Comparison of ENCODE assay signal across 9 cellular contexts in the genomic region with DNA sequence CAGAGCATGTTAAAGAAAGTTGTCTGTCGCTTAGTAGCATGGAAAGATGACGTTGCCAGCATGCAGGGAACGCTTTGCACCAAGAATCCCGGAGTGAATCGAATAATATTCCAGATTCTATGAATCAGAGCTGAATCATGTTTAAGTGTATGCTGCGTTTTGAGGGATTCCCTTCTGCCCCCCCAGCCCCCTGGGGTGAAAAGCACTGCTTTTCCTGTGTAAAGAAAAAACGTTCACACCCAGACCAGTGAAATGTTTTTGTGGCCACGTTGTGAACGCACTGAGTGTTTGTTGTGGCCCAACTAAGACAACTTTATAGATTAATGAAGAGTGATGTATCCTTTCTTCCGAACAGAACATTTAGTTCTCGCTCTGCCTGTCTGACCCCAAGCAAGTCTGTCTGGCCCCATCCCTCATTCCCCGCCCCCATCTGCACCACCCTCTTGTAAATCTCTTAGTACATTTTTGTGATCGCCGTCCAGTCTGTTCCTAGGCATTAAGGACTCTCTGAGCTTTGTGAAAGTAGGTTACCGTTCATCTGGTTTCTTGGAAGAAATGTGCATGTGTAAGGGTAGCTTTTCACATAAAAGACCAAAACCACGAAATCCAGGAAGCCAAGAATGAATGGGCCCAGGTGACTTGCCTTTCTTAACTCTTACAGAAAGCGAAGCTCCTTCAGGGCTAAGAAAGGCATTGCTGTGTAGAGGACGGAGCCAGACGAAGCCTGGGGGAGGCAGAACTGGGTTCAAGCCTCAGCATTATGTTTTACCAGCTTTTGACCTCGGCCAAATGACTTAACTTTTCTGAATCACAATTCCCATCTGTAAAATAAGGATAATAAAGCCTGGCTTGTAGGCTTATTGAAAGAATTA.
DNase-seq lines count a peak whose midpoint lies in the region; ATAC-seq and TF ChIP-seq lines count a peak whose summit lies in the region.
"Had no signal": no experiment of that assay in that cellular context is flagged by ENCODE, and none has a peak within 500 bp of the region (broad histone marks: within the 10 kb centered on the region; RNA-seq: fewer than 3 reads in every experiment).

No MANE protein-coding gene starts in this region.

- H3K9me3 Mint-ChIP-seq in CD8-positive, alpha-beta T cell = no peaks in the 10 kb centered on the region

- H3K4me1 ChIP-seq in CD8-positive, alpha-beta T cell (ENCODE audit: insufficient read depth, low read length) = peaks cover 11% of the 10 kb centered on the region
- no peaks in the 10 kb centered on the region for H3K4me1 ChIP-seq in effector memory CD4-positive, alpha-beta T cell (ENCODE audit: control insufficient read depth, insufficient read depth, low read length, poor library complexity, severe bottlenecking)
- H3K4me1 ChIP-seq in psoas muscle = peaks cover 70% of the 10 kb centered on the region

- H3K4me3 Mint-ChIP-seq in CD8-positive, alpha-beta T cell = no peak overlapping the region

- H3K27me3 ChIP-seq in CD8-positive, alpha-beta T cell (ENCODE audit: insufficient read depth, low read length) = no peaks in the 10 kb centered on the region
- H3K27me3 ChIP-seq in effector memory CD4-positive, alpha-beta T cell (replicated peaks; ENCODE audit: control insufficient read depth, insufficient read depth, low read length, poor library complexity, severe bottlenecking) = no peaks in the 10 kb centered on the region
- no peaks in the 10 kb centered on the region for H3K27me3 ChIP-seq in psoas muscle (ENCODE audit: insufficient read depth in 3 of 3, low read length in 2 of 3)

- H3K9me3 ChIP-seq in CD8-positive, alpha-beta T cell (ENCODE audit: low read length) = no peaks in the 10 kb centered on the region
- no peaks in the 10 kb centered on the region for H3K9me3 ChIP-seq in effector memory CD4-positive, alpha-beta T cell (ENCODE audit: control insufficient read depth, low read length)
- no peaks in the 10 kb centered on the region for H3K9me3 ChIP-seq in psoas muscle

- H3K27me3 Mint-ChIP-seq in CD8-positive, alpha-beta T cell (ENCODE audit: low read depth) = peaks cover 27% of the 10 kb centered on the region

- POLR2A ChIA-PET in CD8-positive, alpha-beta T cell (lab: Charles Lee) = interaction anchor here (1.0 kb wide), 1 partner anchor 21 kb away, joined by 3 read pairs; no protein-coding TSS in a partner anchor
- POLR2A ChIA-PET in RWPE1 (lab: Yijun Ruan, JAX; ENCODE audit: low non-redundant PET) = no interaction called here

- H3K36me3 ChIP-seq in CD8-positive, alpha-beta T cell (ENCODE audit: insufficient read depth, low read length) = no peaks in the 10 kb centered on the region
- H3K36me3 ChIP-seq in effector memory CD4-positive, alpha-beta T cell (ENCODE audit: control insufficient read depth, insufficient read depth, low read length) = no peaks in the 10 kb centered on the region
- no peaks in the 10 kb centered on the region for H3K36me3 ChIP-seq in psoas muscle (ENCODE audit: insufficient read depth in 1 of 2, low read depth in 1 of 2)

- no peak overlapping the region for H3K4me3 ChIP-seq in CD8-positive, alpha-beta T cell (ENCODE audit: low read depth, low read length)
- no peak overlapping the region for H3K4me3 ChIP-seq in effector memory CD4-positive, alpha-beta T cell (ENCODE audit: insufficient read depth, low read depth, low read length, poor library complexity, severe bottlenecking)
- no peak overlapping the region for H3K4me3 ChIP-seq in psoas muscle

- TF ChIP-seq CTCF in CD8-positive, alpha-beta T cell (IDR thresholded peaks at IDR 0.05) = no peak
- TF ChIP-seq CTCF in RWPE1 (conservative IDR thresholded peaks at IDR 0.05; ENCODE audit: low read depth) = no peak
- no peak for TF ChIP-seq CTCF in psoas muscle (IDR thresholded peaks at IDR 0.05)

- H3K36me3 Mint-ChIP-seq in CD8-positive, alpha-beta T cell = no peaks in the 10 kb centered on the region

- DNase-seq in CD8-positive, alpha-beta T cell = peak in 6 of 7 experiments; percentile 2 to 49 (median 16)
- DNase-seq in RWPE1 (ENCODE audit: low spot score) = peak; percentile 84
- DNase-seq in effector memory CD4-positive, alpha-beta T cell = peak in 2 of 3 donors; percentile 4
- DNase-seq in psoas muscle = peak; percentile 60 to 64
- DNase-seq in activated effector memory CD4-positive, alpha-beta T cell treated with Interleukin-2 at 50 U/mL for 16 hours = no peak
- DNase-seq in HuH-7 (ENCODE audit: low spot score) = no peak
- no peak for DNase-seq in COR-L47 (lab: John Stamatoyannopoulos, UW)
- no peak for DNase-seq in UCSD-AML1 (lab: John Stamatoyannopoulos, UW; ENCODE audit: unreplicated experiment)
- DNase-seq: NCI-H1417 treated with DMSO at 0.1 percent for 48 hours had no signal

- intact Hi-C loops in CD8-positive, alpha-beta T cell (cut with DNase I, micrococcal nuclease) = no loop called here
- intact Hi-C loops in psoas muscle (cut with DNase I) = no loop called here

- ATAC-seq in CD8-positive, alpha-beta T cell = peak; percentile 79
- ATAC-seq in psoas muscle = peak in 1 of 4 donors; percentile 12

- peaks cover 19% of the 10 kb centered on the region for H3K4me1 Mint-ChIP-seq in CD8-positive, alpha-beta T cell (ENCODE audit: low read depth)

- peak overlapping the region; percentile 10 for H3K27ac Mint-ChIP-seq in CD8-positive, alpha-beta T cell

- no peak overlapping the region for H3K27ac ChIP-seq in CD8-positive, alpha-beta T cell (ENCODE audit: low read depth, low read length)
- H3K27ac ChIP-seq in RWPE1 = peak overlapping the region; percentile 79
- H3K27ac ChIP-seq in effector memory CD4-positive, alpha-beta T cell (ENCODE audit: insufficient read depth, low read length, poor library complexity, severe bottlenecking) = no peak overlapping the region
- H3K27ac ChIP-seq in psoas muscle = peak overlapping the region; percentile 84

- WGBS in psoas muscle, 3 donors = 56 to 78% (median 68%) methylated on average over 20 of the region's 20 CpGs

- CTCF ChIA-PET in CD8-positive, alpha-beta T cell (lab: Charles Lee) = interaction anchor here (1.1 to 1.4 kb wide), 3 partner anchors 41 to 104 kb away, joined by 3 read pairs; no protein-coding TSS in a partner anchor
- CTCF ChIA-PET in RWPE1 (lab: Yijun Ruan, JAX) = interaction anchor here (0.7 kb wide), 1 partner anchor 9 kb away, joined by 3 read pairs; no protein-coding TSS in a partner anchor

Comparison
In these comparisons a context has a peak if more than half of its experiments do, and no peak if none do; other contexts are left out.
1. DNase-seq: peak in CD8-positive, alpha-beta T cell (6 of 7), RWPE1 (single experiment), effector memory CD4-positive, alpha-beta T cell (2 of 3) and psoas muscle (2 of 2); none in activated effector memory CD4-positive, alpha-beta T cell treated with Interleukin-2 at 50 U/mL for 16 hours (single experiment), HuH-7 (single experiment), COR-L47 (single experiment) and UCSD-AML1 (single experiment).
2. H3K27ac ChIP-seq: peak in RWPE1 (single experiment) and psoas muscle (single experiment); none in CD8-positive, alpha-beta T cell (single experiment) and effector memory CD4-positive, alpha-beta T cell (single experiment).